13 cellular contexts compared by ENCODE assay signal in genomic region chr11:2510626-2511402, GRCh38.
DNase-seq lines count a peak whose midpoint lies in the region; ATAC-seq and TF ChIP-seq lines count a peak whose summit lies in the region.
"Had no signal": no experiment of that assay in that cellular context is flagged by ENCODE, and none has a peak within 500 bp of the region (broad histone marks: within the 10 kb centered on the region; RNA-seq: fewer than 3 reads in every experiment).

No MANE protein-coding gene starts in this region.

- no peak overlapping the region for H3K4me2 ChIP-seq in SK-N-SH
- H3K4me2 ChIP-seq in skeletal muscle satellite cell (ENCODE audit: low read length) = peak overlapping the region; percentile 42

- peaks cover 7% of the 10 kb centered on the region for H3K4me1 Mint-ChIP-seq in activated CD8-positive, alpha-beta memory T cell treated with anti-CD3 and anti-CD28 coated beads, Interleukin-2, amount 10 ng/mL, durations not matched to agents 7 days and 5 days
- no peaks in the 10 kb centered on the region for H3K4me1 Mint-ChIP-seq in activated T-cell treated with anti-CD3 and anti-CD28 coated beads, Interleukin-2, amount 50 U/mL, for 72 hours (ENCODE audit: low read depth)

- TF ChIP-seq EP300 in SK-N-SH (IDR thresholded peaks at IDR 0.05; ENCODE audit: borderline replicate concordance in 1 of 2, low read depth in 1 of 2, low read length in 1 of 2) = no peak

- no peaks in the 10 kb centered on the region for H4K20me1 ChIP-seq in SK-N-SH (ENCODE audit: insufficient read depth)

- H3K27ac Mint-ChIP-seq in activated CD8-positive, alpha-beta memory T cell treated with anti-CD3 and anti-CD28 coated beads, Interleukin-2, amount 10 ng/mL, durations not matched to agents 7 days and 5 days = no peak overlapping the region
- H3K27ac Mint-ChIP-seq in activated T-cell treated with anti-CD3 and anti-CD28 coated beads, Interleukin-2, amount 50 U/mL, for 72 hours = no peak overlapping the region
- H3K27ac Mint-ChIP-seq: T-cell had no signal

- no peak overlapping the region for H3K9ac ChIP-seq in SK-N-SH
- no peak overlapping the region for H3K9ac ChIP-seq in skeletal muscle satellite cell (ENCODE audit: low read depth, low read length)

- no peaks in the 10 kb centered on the region for H3K27me3 Mint-ChIP-seq in activated CD8-positive, alpha-beta memory T cell treated with anti-CD3 and anti-CD28 coated beads, Interleukin-2, amount 10 ng/mL, durations not matched to agents 7 days and 5 days
- H3K27me3 Mint-ChIP-seq in activated T-cell treated with anti-CD3 and anti-CD28 coated beads, Interleukin-2, amount 50 U/mL, for 72 hours (ENCODE audit: low read depth) = no peaks in the 10 kb centered on the region
- H3K27me3 Mint-ChIP-seq: T-cell had no signal

- H3K27me3 ChIP-seq in SK-N-SH (ENCODE audit: insufficient read depth) (no peaks in the 10 kb centered on the region), right atrium auricular region (no peaks in the 10 kb centered on the region), skeletal muscle satellite cell (ENCODE audit: control insufficient read depth, insufficient read depth, low read length) (peaks cover 27% of the 10 kb centered on the region)

- peak; percentile 50 for DNase-seq in SK-N-SH
- DNase-seq in activated CD8-positive, alpha-beta memory T cell treated with anti-CD3 and anti-CD28 coated beads, Interleukin-2, amount 10 ng/mL, durations not matched to agents 7 days and 5 days = peak; percentile 33
- DNase-seq in right atrium auricular region (ENCODE audit: low spot score) = peak; percentile 50
- DNase-seq in NCI-H2227 treated with DMSO at 0.1 percent for 48 hours (lab: John Stamatoyannopoulos, UW) = no peak
- DNase-seq in activated T-cell treated with anti-CD3 and anti-CD28 coated beads, Interleukin-2, amount 50 U/mL, for 72 hours = no peak
- DNase-seq: DND-41; effector memory CD4-positive, alpha-beta T cell; NCI-H2171 treated with DMSO at 0.1 percent for 48 hours; small intestine had no signal

- no peak overlapping the region for H3K4me3 Mint-ChIP-seq in activated CD8-positive, alpha-beta memory T cell treated with anti-CD3 and anti-CD28 coated beads, Interleukin-2, amount 10 ng/mL, durations not matched to agents 7 days and 5 days
- H3K4me3 Mint-ChIP-seq in activated T-cell treated with anti-CD3 and anti-CD28 coated beads, Interleukin-2, amount 50 U/mL, for 72 hours = no peak overlapping the region
- H3K4me3 Mint-ChIP-seq: T-cell had no signal

- H3F3A ChIP-seq in SK-N-SH (replicated peaks; ENCODE audit: insufficient read depth) = no peaks in the 10 kb centered on the region

- CTCF ChIA-PET in SK-N-SH (lab: Yijun Ruan, JAX) = interaction anchor here (1.2 to 2.8 kb wide), 4 partner anchors 17 to 379 kb away, joined by 4 to 17 read pairs (median 5); no protein-coding TSS in a partner anchor
- CTCF ChIA-PET in activated CD8-positive, alpha-beta memory T cell treated with anti-CD3 and anti-CD28 coated beads, Interleukin-2, amount 10 ng/mL, durations not matched to agents 7 days and 5 days (lab: Charles Lee) = interaction anchor here (1.2 kb wide), 1 partner anchor 22 kb away, joined by 4 read pairs; no protein-coding TSS in a partner anchor

- no peaks in the 10 kb centered on the region for H3K36me3 Mint-ChIP-seq in activated CD8-positive, alpha-beta memory T cell treated with anti-CD3 and anti-CD28 coated beads, Interleukin-2, amount 10 ng/mL, durations not matched to agents 7 days and 5 days
- no peaks in the 10 kb centered on the region for H3K36me3 Mint-ChIP-seq in activated T-cell treated with anti-CD3 and anti-CD28 coated beads, Interleukin-2, amount 50 U/mL, for 72 hours (ENCODE audit: insufficient read depth in 2 of 2)
- H3K36me3 Mint-ChIP-seq: T-cell had no signal

- H3K27ac ChIP-seq in SK-N-SH (ENCODE audit: low read depth in 2 of 2, low read length in 1 of 2) = no peak overlapping the region
- H3K27ac ChIP-seq in right atrium auricular region = peak overlapping the region; percentile 80 to 81

- WGBS in SK-N-SH (ENCODE audit: low lambda C conversion rate) = 41% methylated on average over 11 of the region's 16 CpGs

- ATAC-seq in SK-N-SH treated with all-trans-retinoic acid at 6 μM for 48 hours (no peak), GM18868 (IDR thresholded peaks at IDR 0.05; ENCODE audit: unreplicated experiment) (no peak)
- no peak for ATAC-seq in activated CD8-positive, alpha-beta memory T cell treated with anti-CD3 and anti-CD28 coated beads, Interleukin-2, amount 10 ng/mL, durations not matched to agents 7 days and 5 days
- no peak for ATAC-seq in activated T-cell treated with anti-CD3 and anti-CD28 coated beads, Interleukin-2, amount 50 U/mL, for 72 hours (replicated peaks in 1 of 2)
- ATAC-seq: T-cell had no signal

- H3K4me1 ChIP-seq in SK-N-SH (ENCODE audit: control insufficient read depth in 1 of 2, insufficient read depth in 2 of 2, low read depth in 1 of 2, low read length in 1 of 2) = peaks cover 0 to 9% of the 10 kb centered on the region in 2 experiments; a peak in 1 of 4 replicates
- H3K4me1 ChIP-seq in right atrium auricular region = peaks cover 3 to 71% of the 10 kb centered on the region in 2 donors
- no peaks in the 10 kb centered on the region for H3K4me1 ChIP-seq in skeletal muscle satellite cell (ENCODE audit: control insufficient read depth, insufficient read depth, low read length)

- H3K9me2 ChIP-seq in SK-N-SH = no peaks in the 10 kb centered on the region

- no peaks in the 10 kb centered on the region for H3K9me3 Mint-ChIP-seq in activated CD8-positive, alpha-beta memory T cell treated with anti-CD3 and anti-CD28 coated beads, Interleukin-2, amount 10 ng/mL, durations not matched to agents 7 days and 5 days (ENCODE audit: low read depth)
- no peaks in the 10 kb centered on the region for H3K9me3 Mint-ChIP-seq in activated T-cell treated with anti-CD3 and anti-CD28 coated beads, Interleukin-2, amount 50 U/mL, for 72 hours
- H3K9me3 Mint-ChIP-seq: T-cell had no signal

- POLR2A ChIA-PET in SK-N-SH (lab: Yijun Ruan, JAX) = no interaction called here

- H3K9me3 ChIP-seq in SK-N-SH (no peaks in the 10 kb centered on the region), right atrium auricular region (no peaks in the 10 kb centered on the region), skeletal muscle satellite cell (replicated peaks; ENCODE audit: low read length) (no peaks in the 10 kb centered on the region)

- no peaks in the 10 kb centered on the region for H3K36me3 ChIP-seq in SK-N-SH (replicated peaks in 1 of 2; ENCODE audit: control insufficient read depth in 1 of 2, insufficient read depth in 2 of 2, low read length in 1 of 2)
- no peaks in the 10 kb centered on the region for H3K36me3 ChIP-seq in right atrium auricular region
- H3K36me3 ChIP-seq in skeletal muscle satellite cell (ENCODE audit: insufficient read depth, low read length) = no peaks in the 10 kb centered on the region

- TF ChIP-seq RAD21 in SK-N-SH (IDR thresholded peaks at IDR 0.05; ENCODE audit: low read length) = no peak

- H2AFZ ChIP-seq in SK-N-SH (ENCODE audit: low read depth) = no peak overlapping the region

- H3K79me2 ChIP-seq in SK-N-SH (ENCODE audit: insufficient read depth) = no peaks in the 10 kb centered on the region

- H3K4me3 ChIP-seq in SK-N-SH (ENCODE audit: low read depth in 2 of 2, low read length in 1 of 2) (no peak overlapping the region), right atrium auricular region (no peak overlapping the region), skeletal muscle satellite cell (ENCODE audit: low read length) (no peak overlapping the region)

- TF ChIP-seq CTCF in SK-N-SH (IDR thresholded peaks at IDR 0.05) = no peak
- TF ChIP-seq CTCF in right atrium auricular region (IDR thresholded peaks at IDR 0.05) = no peak

TF ChIP-seq in SK-N-SH, 30 proteins besides CTCF, POLR2A, EP300 and RAD21:
- TF ChIP-seq, protein P1, sequence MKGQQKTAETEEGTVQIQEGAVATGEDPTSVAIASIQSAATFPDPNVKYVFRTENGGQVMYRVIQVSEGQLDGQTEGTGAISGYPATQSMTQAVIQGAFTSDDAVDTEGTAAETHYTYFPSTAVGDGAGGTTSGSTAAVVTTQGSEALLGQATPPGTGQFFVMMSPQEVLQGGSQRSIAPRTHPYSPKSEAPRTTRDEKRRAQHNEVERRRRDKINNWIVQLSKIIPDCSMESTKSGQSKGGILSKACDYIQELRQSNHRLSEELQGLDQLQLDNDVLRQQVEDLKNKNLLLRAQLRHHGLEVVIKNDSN (IDR thresholded peaks at IDR 0.05; ENCODE audit: borderline replicate concordance, low read depth) = no peak
- no peak for TF ChIP-seq POLR2AphosphoS5 (IDR thresholded peaks at IDR 0.05; ENCODE audit: low read depth, low read length)

TF ChIP-seq in SK-N-SH treated with all-trans-retinoic acid at 6 μM for 48 hours, 23 proteins besides CTCF, POLR2A, EP300 and RAD21:
- TF ChIP-seq ZFP30 (CRISPR knock-in tag; IDR thresholded peaks at IDR 0.05) = no peak
- no peak for TF ChIP-seq BACH2 (CRISPR knock-in tag; IDR thresholded peaks at IDR 0.05; ENCODE audit: borderline replicate concordance)
- TF ChIP-seq, protein P2, sequence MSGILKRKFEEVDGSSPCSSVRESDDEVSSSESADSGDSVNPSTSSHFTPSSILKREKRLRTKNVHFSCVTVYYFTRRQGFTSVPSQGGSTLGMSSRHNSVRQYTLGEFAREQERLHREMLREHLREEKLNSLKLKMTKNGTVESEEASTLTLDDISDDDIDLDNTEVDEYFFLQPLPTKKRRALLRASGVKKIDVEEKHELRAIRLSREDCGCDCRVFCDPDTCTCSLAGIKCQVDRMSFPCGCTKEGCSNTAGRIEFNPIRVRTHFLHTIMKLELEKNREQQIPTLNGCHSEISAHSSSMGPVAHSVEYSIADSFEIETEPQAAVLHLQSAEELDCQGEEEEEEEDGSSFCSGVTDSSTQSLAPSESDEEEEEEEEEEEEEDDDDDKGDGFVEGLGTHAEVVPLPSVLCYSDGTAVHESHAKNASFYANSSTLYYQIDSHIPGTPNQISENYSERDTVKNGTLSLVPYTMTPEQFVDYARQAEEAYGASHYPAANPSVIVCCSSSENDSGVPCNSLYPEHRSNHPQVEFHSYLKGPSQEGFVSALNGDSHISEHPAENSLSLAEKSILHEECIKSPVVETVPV (CRISPR knock-in tag; IDR thresholded peaks at IDR 0.05) = no peak
- no peak for TF ChIP-seq CSDC2 (CRISPR knock-in tag; IDR thresholded peaks at IDR 0.05)
- no peak for TF ChIP-seq ISL1 (CRISPR knock-in tag; IDR thresholded peaks at IDR 0.05)
- TF ChIP-seq RARB (CRISPR knock-in tag; IDR thresholded peaks at IDR 0.05) = no peak
- TF ChIP-seq PPARA (CRISPR knock-in tag; IDR thresholded peaks at IDR 0.05; ENCODE audit: borderline replicate concordance) = no peak
- no peak for TF ChIP-seq ESRRG (CRISPR knock-in tag; IDR thresholded peaks at IDR 0.05)
- TF ChIP-seq ZC3H10 (CRISPR knock-in tag; IDR thresholded peaks at IDR 0.05) = no peak

Comparison
In these comparisons a context has a peak if more than half of its experiments do, and no peak if none do; other contexts are left out.
1. DNase-seq: peak in SK-N-SH (single experiment), activated CD8-positive, alpha-beta memory T cell treated with anti-CD3 and anti-CD28 coated beads, Interleukin-2, amount 10 ng/mL, durations not matched to agents 7 days and 5 days (single experiment) and right atrium auricular region (single experiment); none in NCI-H2227 treated with DMSO at 0.1 percent for 48 hours (single experiment) and activated T-cell treated with anti-CD3 and anti-CD28 coated beads, Interleukin-2, amount 50 U/mL, for 72 hours (0 of 2).
2. H3K27ac ChIP-seq: peak in right atrium auricular region (2 of 2); none in SK-N-SH (0 of 2).